ENCODE assay signal across 1 cellular context in the genomic region with DNA sequence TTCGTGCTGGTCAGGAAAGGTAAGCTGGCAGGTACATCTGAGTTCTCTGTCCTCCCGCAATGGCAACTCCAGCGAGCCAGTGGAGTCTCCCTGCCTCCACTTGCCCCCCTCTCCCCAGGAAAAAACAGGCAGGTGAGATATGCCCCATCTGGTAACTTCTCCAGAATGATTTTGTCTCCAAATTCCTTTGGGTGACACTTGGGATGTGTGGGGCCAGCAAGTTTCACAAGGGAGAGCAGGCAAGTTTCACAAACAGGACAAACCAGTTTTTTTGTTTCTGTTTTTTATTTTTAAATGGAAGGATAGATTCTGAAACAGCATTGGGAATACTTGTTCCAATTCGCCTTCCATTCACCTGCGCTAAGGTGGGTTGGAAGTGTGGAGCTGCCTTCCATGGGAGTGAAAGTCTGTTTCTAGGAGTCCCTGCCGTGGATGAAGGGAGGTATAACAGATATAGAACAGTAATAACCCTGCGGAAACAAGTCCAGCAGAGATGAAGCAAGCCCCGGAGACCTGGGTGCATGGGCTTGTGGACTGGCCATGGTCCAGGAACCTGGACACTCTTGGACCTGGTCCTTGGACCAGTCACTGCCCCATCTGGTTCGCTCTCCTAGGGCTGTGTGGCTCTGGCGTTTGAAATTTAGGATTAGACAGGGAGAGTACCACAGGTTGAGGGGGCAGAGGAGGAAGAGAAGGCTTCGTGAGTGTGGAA.
TF ChIP-seq lines count a peak whose summit lies in the region.

No MANE protein-coding gene starts in this region.

TF ChIP-seq in IMR-90, 13 proteins besides CTCF, POLR2A, EP300 and RAD21:
- TF ChIP-seq MAFK (IDR thresholded peaks at IDR 0.05; ENCODE audit: low read depth, low read length) (no peak), NFE2L2 (IDR thresholded peaks at IDR 0.05; ENCODE audit: low read depth, low read length) (no peak), MXI1 (IDR thresholded peaks at IDR 0.05; ENCODE audit: borderline replicate concordance, low read depth, low read length) (no peak), CEBPB (IDR thresholded peaks at IDR 0.05; ENCODE audit: low read depth, low read length) (no peak), CHD1 (IDR thresholded peaks at IDR 0.05; ENCODE audit: low read depth, low read length) (no peak), RCOR1 (IDR thresholded peaks at IDR 0.05; ENCODE audit: insufficient replicate concordance, low read length) (no peak), BHLHE40 (IDR thresholded peaks at IDR 0.05; ENCODE audit: low read depth, low read length) (no peak), SMC3 (IDR thresholded peaks at IDR 0.05; ENCODE audit: low read depth, low read length) (no peak), FOS (IDR thresholded peaks at IDR 0.05; ENCODE audit: low read depth, low read length) (no peak), ELK1 (IDR thresholded peaks at IDR 0.05; ENCODE audit: borderline replicate concordance, low read depth, low read length) (no peak), RFX5 (IDR thresholded peaks at IDR 0.05; ENCODE audit: low read depth, low read length) (no peak), MAZ (IDR thresholded peaks at IDR 0.05; ENCODE audit: borderline replicate concordance, low read depth, low read length) (no peak)
- TF ChIP-seq, protein P1, sequence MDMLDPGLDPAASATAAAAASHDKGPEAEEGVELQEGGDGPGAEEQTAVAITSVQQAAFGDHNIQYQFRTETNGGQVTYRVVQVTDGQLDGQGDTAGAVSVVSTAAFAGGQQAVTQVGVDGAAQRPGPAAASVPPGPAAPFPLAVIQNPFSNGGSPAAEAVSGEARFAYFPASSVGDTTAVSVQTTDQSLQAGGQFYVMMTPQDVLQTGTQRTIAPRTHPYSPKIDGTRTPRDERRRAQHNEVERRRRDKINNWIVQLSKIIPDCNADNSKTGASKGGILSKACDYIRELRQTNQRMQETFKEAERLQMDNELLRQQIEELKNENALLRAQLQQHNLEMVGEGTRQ (IDR thresholded peaks at IDR 0.05; ENCODE audit: low read depth, low read length): no peak
